In genomic region chr15:83956887-83957286, GRCh38 we compare ENCODE assay signal across 2 cellular contexts.
TF ChIP-seq lines count a peak whose summit lies in the region.

No MANE protein-coding gene starts in this region.

TF ChIP-seq in GM12878, 131 proteins besides CTCF, POLR2A, EP300 and RAD21:
- TF ChIP-seq, protein P1, sequence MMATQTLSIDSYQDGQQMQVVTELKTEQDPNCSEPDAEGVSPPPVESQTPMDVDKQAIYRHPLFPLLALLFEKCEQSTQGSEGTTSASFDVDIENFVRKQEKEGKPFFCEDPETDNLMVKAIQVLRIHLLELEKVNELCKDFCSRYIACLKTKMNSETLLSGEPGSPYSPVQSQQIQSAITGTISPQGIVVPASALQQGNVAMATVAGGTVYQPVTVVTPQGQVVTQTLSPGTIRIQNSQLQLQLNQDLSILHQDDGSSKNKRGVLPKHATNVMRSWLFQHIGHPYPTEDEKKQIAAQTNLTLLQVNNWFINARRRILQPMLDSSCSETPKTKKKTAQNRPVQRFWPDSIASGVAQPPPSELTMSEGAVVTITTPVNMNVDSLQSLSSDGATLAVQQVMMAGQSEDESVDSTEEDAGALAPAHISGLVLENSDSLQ (IDR thresholded peaks at IDR 0.05): no peak
- TF ChIP-seq LARP7 (IDR thresholded peaks at IDR 0.05) (no peak), SRF (IDR thresholded peaks at IDR 0.05; ENCODE audit: low read depth in 2 of 2, low read length in 2 of 2) (no peak), E4F1 (IDR thresholded peaks at IDR 0.05; ENCODE audit: borderline replicate concordance, partially characterized antibody) (no peak), POU2F2 (IDR thresholded peaks at IDR 0.05; ENCODE audit: borderline replicate concordance, low read depth, low read length) (no peak), JUNB (IDR thresholded peaks at IDR 0.05) (no peak), CEBPZ (IDR thresholded peaks at IDR 0.05; ENCODE audit: low read depth, low read length) (no peak), NRF1 (conservative IDR thresholded peaks at IDR 0.05; ENCODE audit: low read depth, low read length) (no peak), SMAD5 (IDR thresholded peaks at IDR 0.05; ENCODE audit: low read depth) (no peak)

TF ChIP-seq in WTC11, 78 proteins besides CTCF, POLR2A, EP300 and RAD21 (continued from another document):
- TF ChIP-seq MAX (CRISPR knock-in tag; IDR thresholded peaks at IDR 0.05) (no peak), ZNF219 (CRISPR knock-in tag; IDR thresholded peaks at IDR 0.05; ENCODE audit: borderline replicate concordance) (no peak), USF2 (CRISPR knock-in tag; IDR thresholded peaks at IDR 0.05) (no peak), HMGA2 (CRISPR knock-in tag; IDR thresholded peaks at IDR 0.05) (no peak), NR1H2 (CRISPR knock-in tag; IDR thresholded peaks at IDR 0.05) (no peak), ZNF671 (CRISPR knock-in tag; IDR thresholded peaks at IDR 0.05) (no peak), SMAD4 (CRISPR knock-in tag; IDR thresholded peaks at IDR 0.05) (no peak), ATF2 (CRISPR knock-in tag; IDR thresholded peaks at IDR 0.05; ENCODE audit: borderline replicate concordance, low read depth) (no peak), IRF2 (CRISPR knock-in tag; IDR thresholded peaks at IDR 0.05; ENCODE audit: borderline replicate concordance, low read depth) (no peak), GRHL2 (CRISPR knock-in tag; IDR thresholded peaks at IDR 0.05; ENCODE audit: insufficient replicate concordance, severe bottlenecking) (no peak), FOXP1 (CRISPR knock-in tag; IDR thresholded peaks at IDR 0.05; ENCODE audit: borderline replicate concordance) (no peak), NFE2L1 (CRISPR knock-in tag; IDR thresholded peaks at IDR 0.05) (no peak)
TF ChIP-seq in WTC11: peak in this region for 0.
